ENCODE assay signal across 24 cellular contexts in the genomic region with DNA sequence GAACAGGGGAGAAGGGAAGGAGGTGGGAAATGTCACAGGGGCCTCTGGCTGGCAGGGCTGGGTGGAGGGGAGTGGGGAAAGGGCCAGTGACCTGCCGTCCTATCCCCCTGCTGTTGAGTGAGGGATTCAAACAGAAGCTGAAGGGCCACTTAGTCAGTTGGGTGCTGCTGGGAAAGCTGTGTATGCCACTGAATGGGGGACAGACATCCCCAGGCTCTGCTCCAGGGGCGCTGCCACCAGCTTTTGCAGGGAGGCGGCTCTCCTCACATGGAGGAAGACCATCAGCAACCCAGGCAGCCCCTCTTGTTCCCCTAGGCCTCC.
"Had no signal": no experiment of that assay in that cellular context is flagged by ENCODE, and none has a peak within 500 bp of the region (broad histone marks: within the 10 kb centered on the region; RNA-seq: fewer than 3 reads in every experiment).

No MANE protein-coding gene starts in this region.

- H3K4me3 Mint-ChIP-seq: activated B cell treated with CpG ODN at 0.5 μM for 24 hours; activated CD8-positive, alpha-beta memory T cell treated with anti-CD3 and anti-CD28 coated beads, Interleukin-2, amount 10 ng/mL, durations not matched to agents 7 days and 5 days; activated naive CD4-positive, alpha-beta T cell treated with anti-CD3 and anti-CD28 coated beads, Interleukin-2, amount 50 U/mL, for 24 hours; activated T-cell treated with anti-CD3 and anti-CD28 coated beads, Interleukin-2, amount 50 U/mL, for 24 hours; activated T-helper 1 cell treated with anti-CD3 and anti-CD28 coated beads, Interleukin-12 subunit alpha, Interleukin-12 subunit beta, Interleukin-2, Interleukin-4 antibody, amounts not matched to agents 30 ng/mL and 10 ng/mL and 1 ng/mL, durations not matched to agents 14 hours and 24 hours and 36 hours; brain had no signal

- H3K4me1 ChIP-seq: SJCRH30 had no signal

- H3K27ac ChIP-seq: RWPE1, SJCRH30 had no signal

- H3K9me3 Mint-ChIP-seq: activated B cell treated with CpG ODN at 0.5 μM for 24 hours; activated CD4-positive, alpha-beta T cell treated with anti-CD3 and anti-CD28 coated beads, Interleukin-2, amount 10 ng/mL, durations not matched to agents 24 days and 14 days; activated naive CD4-positive, alpha-beta T cell treated with anti-CD3 and anti-CD28 coated beads, Interleukin-2, amount 50 U/mL, for 24 hours; activated T-cell treated with anti-CD3 and anti-CD28 coated beads, Interleukin-2, amount 50 U/mL, for 24 hours; activated T-helper 1 cell treated with anti-CD3 and anti-CD28 coated beads, Interleukin-12 subunit alpha, Interleukin-12 subunit beta, Interleukin-2, Interleukin-4 antibody, amounts not matched to agents 30 ng/mL and 10 ng/mL and 1 ng/mL, durations not matched to agents 14 hours and 24 hours and 36 hours had no signal

- H3K27ac Mint-ChIP-seq: activated B cell treated with CpG ODN at 0.5 μM for 24 hours; activated CD4-positive, alpha-beta T cell treated with anti-CD3 and anti-CD28 coated beads, Interleukin-2, amount 10 ng/mL, durations not matched to agents 24 days and 14 days; activated naive CD4-positive, alpha-beta T cell treated with anti-CD3 and anti-CD28 coated beads, Interleukin-2, amount 50 U/mL, for 24 hours; activated T-cell treated with anti-CD3 and anti-CD28 coated beads, Interleukin-2, amount 50 U/mL, for 24 hours; activated T-helper 1 cell treated with anti-CD3 and anti-CD28 coated beads, Interleukin-12 subunit alpha, Interleukin-12 subunit beta, Interleukin-2, Interleukin-4 antibody, amounts not matched to agents 30 ng/mL and 10 ng/mL and 1 ng/mL, durations not matched to agents 14 hours and 24 hours and 36 hours had no signal

- H3K36me3 ChIP-seq: SJCRH30 had no signal

- H3K27me3 Mint-ChIP-seq: activated T-cell treated with anti-CD3 and anti-CD28 coated beads, Interleukin-2, amount 50 U/mL, for 24 hours had no signal

- H3K9ac ChIP-seq: SK-N-SH had no signal

- H3K4me1 Mint-ChIP-seq: brain had no signal

- H3K27me3 ChIP-seq: SJCRH30 had no signal

- FAIRE-seq: astrocyte had no signal

- DNase-seq: activated B cell treated with CpG ODN at 0.5 μM for 24 hours; activated CD4-positive, alpha-beta T cell treated with anti-CD3 and anti-CD28 coated beads for 1 hour; activated CD4-positive, alpha-beta T cell treated with anti-CD3 and anti-CD28 coated beads, Interleukin-2, amount 50 U/mL, for 48 hours; activated gamma-delta T cell treated with Interleukin-2 at 50 U/mL for 16 hours; activated T-cell treated with anti-CD3 and anti-CD28 coated beads, Interleukin-2, amount 50 U/mL, for 24 hours; Kasumi-1; KBM-7; NCI-H146; NCI-H187 treated with DMSO at 0.1 percent for 48 hours; NCI-H2081 treated with DMSO at 0.1 percent for 48 hours; NCI-H2227 treated with DMSO at 0.1 percent for 48 hours; NCI-H446 treated with DMSO at 0.1 percent for 48 hours; NCI-H524 treated with DMSO at 0.1 percent for 48 hours; NCI-H82; Right ventricle myocardium superior; SJCRH30; SK-N-SH had no signal

- H3K9me3 ChIP-seq: SJCRH30, SK-N-SH had no signal

- H3K4me3 ChIP-seq: SJCRH30 had no signal
